In the genomic region with DNA sequence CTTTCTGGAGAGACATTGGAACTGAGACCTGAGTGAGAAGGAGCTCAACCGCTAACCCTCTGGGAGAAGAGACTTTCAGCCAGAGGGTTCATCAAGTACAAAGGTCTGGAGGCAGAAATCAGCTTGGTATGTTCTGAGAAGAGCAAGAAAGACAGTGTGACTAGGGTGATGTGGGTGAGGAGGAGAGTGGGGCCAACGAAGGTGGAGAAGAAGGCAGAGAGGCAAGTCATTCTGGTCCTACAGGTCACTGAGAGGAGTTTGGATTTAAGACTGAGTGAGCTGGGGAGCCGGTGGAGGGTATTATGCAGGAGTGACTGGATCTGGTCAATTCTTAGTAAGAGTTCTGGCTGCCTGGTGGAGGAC, we compare ENCODE assay signal across 8 cellular contexts. TPM values are rescaled to one million over a fixed set of nuclear protein-coding genes. Genes with fewer than 3 reads are reported as not detected.
DNase-seq lines count a peak whose midpoint lies in the region; ATAC-seq and TF ChIP-seq lines count a peak whose summit lies in the region.

No MANE protein-coding gene starts in this region.

- peak overlapping the region; percentile 75 for H2AFZ ChIP-seq in mammary epithelial cell (ENCODE audit: low read depth, low read length)

- H3K27me3 ChIP-seq in A673 (replicated peaks; ENCODE audit: insufficient read depth, low read depth, low read length, poor library complexity): no peaks in the 10 kb centered on the region
- peaks cover 18% of the 10 kb centered on the region for H3K27me3 ChIP-seq in HUES6 (ENCODE audit: control insufficient read depth, insufficient read depth, low read length)
- H3K27me3 ChIP-seq in mammary epithelial cell (ENCODE audit: insufficient read depth, low read length): no peaks in the 10 kb centered on the region
- no peaks in the 10 kb centered on the region for H3K27me3 ChIP-seq in mucosa of stomach (ENCODE audit: control insufficient read depth, insufficient read depth, low read length)

- H3K4me3 ChIP-seq in A673 (ENCODE audit: low read depth, low read length, poor library complexity, severe bottlenecking): peak overlapping the region; percentile 37
- H3K4me3 ChIP-seq in HUES6 (ENCODE audit: low read depth, low read length): peak overlapping the region; percentile 63
- H3K4me3 ChIP-seq in mammary epithelial cell (replicated peaks in 1 of 3; ENCODE audit: insufficient read depth in 1 of 3, low read depth in 2 of 3, low read length in 3 of 3): peak overlapping the region; percentile 6 to 36 (median 22)
- H3K4me3 ChIP-seq in mucosa of stomach (ENCODE audit: low read length): peak overlapping the region; percentile 11

- H3K9ac ChIP-seq in HUES6 (ENCODE audit: low read length) (peak overlapping the region; percentile 24), mammary epithelial cell (ENCODE audit: insufficient read depth, low read length) (peak overlapping the region; percentile 55), mucosa of stomach (ENCODE audit: low read length) (peak overlapping the region; percentile 25)

- H4K20me1 ChIP-seq in mammary epithelial cell (ENCODE audit: insufficient read depth, low read length): no peaks in the 10 kb centered on the region

- BruUV-seq in A673 (replicated peaks; lab: Mats Ljungman, UMichigan): no TSS peak
- BruUV-seq in mammary epithelial cell (replicated peaks; lab: Mats Ljungman, UMichigan): no TSS peak

- TF ChIP-seq CTCF in A673 (conservative IDR thresholded peaks at IDR 0.05; ENCODE audit: low read depth, low read length): no peak
- no peak for TF ChIP-seq CTCF in mammary epithelial cell (conservative IDR thresholded peaks at IDR 0.05 in 1 of 2, IDR thresholded peaks at IDR 0.05 in 1 of 2; ENCODE audit: extremely low read depth in 1 of 2, insufficient read depth in 1 of 2, low read depth in 1 of 2, low read length in 2 of 2)

- H3K4me1 ChIP-seq in A673 (ENCODE audit: insufficient read depth, low read length, poor library complexity, severe bottlenecking) (peaks cover 11% of the 10 kb centered on the region), HUES6 (ENCODE audit: control insufficient read depth, insufficient read depth, low read length) (peaks cover 37% of the 10 kb centered on the region), mammary epithelial cell (ENCODE audit: insufficient read depth, low read length) (peaks cover 36% of the 10 kb centered on the region), mucosa of stomach (ENCODE audit: control insufficient read depth, insufficient read depth, low read length) (peaks cover 42% of the 10 kb centered on the region)

- no peaks in the 10 kb centered on the region for H3K36me3 ChIP-seq in A673 (ENCODE audit: insufficient read depth, low read length, poor library complexity, severe bottlenecking)
- no peaks in the 10 kb centered on the region for H3K36me3 ChIP-seq in HUES6 (ENCODE audit: control insufficient read depth, insufficient read depth, low read length)
- no peaks in the 10 kb centered on the region for H3K36me3 ChIP-seq in mammary epithelial cell (ENCODE audit: insufficient read depth, low read length)
- no peaks in the 10 kb centered on the region for H3K36me3 ChIP-seq in mucosa of stomach (ENCODE audit: control insufficient read depth, insufficient read depth, low read length)

- ATAC-seq in GM21723 (IDR thresholded peaks at IDR 0.05; ENCODE audit: unreplicated experiment): no peak
- no peak for ATAC-seq in GM18873 (IDR thresholded peaks at IDR 0.05; ENCODE audit: low FRiP score, unreplicated experiment)
- no peak for ATAC-seq in HG03521 (IDR thresholded peaks at IDR 0.05; ENCODE audit: unreplicated experiment)

- no peaks in the 10 kb centered on the region for H3K9me3 ChIP-seq in A673 (ENCODE audit: low read depth, low read length, poor library complexity, severe bottlenecking)
- H3K9me3 ChIP-seq in HUES6 (ENCODE audit: control insufficient read depth, insufficient read depth, low read depth, low read length): no peaks in the 10 kb centered on the region
- no peaks in the 10 kb centered on the region for H3K9me3 ChIP-seq in mammary epithelial cell (replicated peaks; ENCODE audit: insufficient read depth, low read length)
- H3K9me3 ChIP-seq in mucosa of stomach (ENCODE audit: control insufficient read depth, low read length): no peaks in the 10 kb centered on the region

- DNase-seq in A673 (ENCODE audit: low spot score) (no peak), mammary epithelial cell (no peak)
- no peak for DNase-seq in stimulated activated CD4-positive, alpha-beta T cell treated with anti-CD3 and anti-CD28 coated beads, Interleukin-12 subunit alpha, Interleukin-12 subunit beta, amount 100 ng/mL, for 4 hours

- WGBS in mammary epithelial cell (ENCODE audit: low coverage, missing lambda C conversion rate): 80% methylated on average over 2 of the region's 3 CpGs

- H3K27ac ChIP-seq in A673 (ENCODE audit: low read depth, low read length, poor library complexity, severe bottlenecking) (no peak overlapping the region), HUES6 (ENCODE audit: low read depth, low read length) (no peak overlapping the region), mammary epithelial cell (ENCODE audit: insufficient read depth, low read depth, low read length) (peak overlapping the region; percentile 58)

- intact Hi-C loops in A673 (cut with micrococcal nuclease; ENCODE audit: unreplicated experiment): loop anchor here (10.0 kb wide), 1 partner anchor 75 kb away; the partner anchor contains the start of genes GORASP1 and TTC21A
- intact Hi-C loops in mammary epithelial cell (cut with micrococcal nuclease): loop anchor here (1.0 to 2.0 kb wide), 2 partner anchors 13 to 73 kb away; partner anchors contain the start of genes GORASP1 and TTC21A

- no peaks in the 10 kb centered on the region for H3K79me2 ChIP-seq in mammary epithelial cell (ENCODE audit: insufficient read depth, low read length)

- POLR2A ChIA-PET in A673 (lab: Charles Lee; ENCODE audit: low non-redundant PET): no interaction called here

- CTCF ChIA-PET in A673 (lab: Charles Lee) (no interaction called here), mammary epithelial cell (lab: Charles Lee; ENCODE audit: low non-redundant PET) (interaction anchor here (0.7 kb wide), 1 partner anchor 39 kb away, joined by 3 read pairs; no protein-coding TSS in a partner anchor)

- peak overlapping the region; percentile 79 for H3K4me2 ChIP-seq in mammary epithelial cell (ENCODE audit: insufficient read depth, low read depth, low read length)

- in situ Hi-C loops in mammary epithelial cell (cut with MboI; ENCODE audit: low sequenced_read_pairs in 2 of 2): loop anchor here in 1 of 2 donors (25.0 kb wide), 1 partner anchor 207 kb away; the partner anchor contains the start of gene SLC25A38

- dilution Hi-C loops in mammary epithelial cell (cut with HindIII; ENCODE audit: low sequenced_read_pairs): no loop called here

RNA-seq across cellular contexts. Expression of gene XIRP1, which starts 12.2 kb away (rescaled TPM):
- total RNA-seq in A673 (2021) (not detected in 2 replicates), mammary epithelial cell (not detected)
- polyA plus RNA-seq in mammary epithelial cell: not detected
- not detected for polyA minus RNA-seq in mammary epithelial cell

RNA-seq across cellular contexts. Expression of gene CSRNP1, which starts 26.8 kb away (rescaled TPM):
- total RNA-seq in A673 (2021) (7.1 and 9.7 TPM in 2 replicates), mammary epithelial cell (1 to 10 TPM; 6.5 to 9.6 TPM)
- polyA plus RNA-seq in mammary epithelial cell: 8.4 TPM
- 22.2 TPM for polyA minus RNA-seq in mammary epithelial cell

Comparison
In these comparisons a context has a peak if more than half of its experiments do, and no peak if none do; other contexts are left out.
1. H3K4me3 ChIP-seq: peak in every context shown above with its lines; median percentile 63 in HUES6; 37 in A673; 22 in mammary epithelial cell; 11 in mucosa of stomach.